Comparison of ENCODE assay signal across 20 cellular contexts in genomic region chr1:89881415-89882058, GRCh38.
A peak's percentile ranks its signal among the peaks of the same experiment; 100 is the strongest.
DNase-seq lines count a peak whose midpoint lies in the region; ATAC-seq and TF ChIP-seq lines count a peak whose summit lies in the region.
"Had no signal": no experiment of that assay in that cellular context is flagged by ENCODE, and none has a peak within 500 bp of the region (broad histone marks: within the 10 kb centered on the region; RNA-seq: fewer than 3 reads in every experiment).

No MANE protein-coding gene starts in this region.

- CTCF ChIA-PET in activated CD4-positive, alpha-beta T cell treated with anti-CD3 and anti-CD28 coated beads for 36 hours (lab: Charles Lee), result interaction anchor here (1.3 to 1.7 kb wide), 4 partner anchors 9 to 20 kb away, joined by 3 to 4 read pairs (median 4); no protein-coding TSS in a partner anchor
- CTCF ChIA-PET in CD8-positive, alpha-beta T cell (lab: Charles Lee), result no interaction called here
- CTCF ChIA-PET in MCF 10A (lab: Yijun Ruan, JAX), result interaction anchor here (0.6 kb wide), 1 partner anchor 90 kb away, joined by 3 read pairs; no protein-coding TSS in a partner anchor

- no peaks in the 10 kb centered on the region for H3K27me3 ChIP-seq in CD8-positive, alpha-beta T cell (ENCODE audit: insufficient read depth, low read length)
- H3K27me3 ChIP-seq in Peyer's patch (no peaks in the 10 kb centered on the region), esophagus squamous epithelium (no peaks in the 10 kb centered on the region)
- H3K27me3 ChIP-seq: transverse colon had no signal

- peaks cover 40% of the 10 kb centered on the region for H3K36me3 Mint-ChIP-seq in activated CD4-positive, alpha-beta T cell treated with anti-CD3 and anti-CD28 coated beads for 36 hours (ENCODE audit: low read depth)
- peaks cover 41% of the 10 kb centered on the region for H3K36me3 Mint-ChIP-seq in CD8-positive, alpha-beta T cell
- H3K36me3 Mint-ChIP-seq in endothelial cell (ENCODE audit: low read depth, unreplicated experiment) (peaks cover 11% of the 10 kb centered on the region), MCF 10A (ENCODE audit: insufficient read depth, unreplicated experiment) (peaks cover 4% of the 10 kb centered on the region)

- no peaks in the 10 kb centered on the region for H3K36me3 ChIP-seq in CD8-positive, alpha-beta T cell (ENCODE audit: insufficient read depth, low read length)
- H3K36me3 ChIP-seq in Peyer's patch (no peaks in the 10 kb centered on the region), esophagus squamous epithelium (no peaks in the 10 kb centered on the region)
- H3K36me3 ChIP-seq: transverse colon had no signal

- H3K4me1 Mint-ChIP-seq in activated CD4-positive, alpha-beta T cell treated with anti-CD3 and anti-CD28 coated beads for 36 hours, result peaks cover 46% of the 10 kb centered on the region
- peaks cover 53% of the 10 kb centered on the region for H3K4me1 Mint-ChIP-seq in CD8-positive, alpha-beta T cell (ENCODE audit: low read depth)
- H3K4me1 Mint-ChIP-seq in endothelial cell (ENCODE audit: unreplicated experiment) (peaks cover 13% of the 10 kb centered on the region), MCF 10A (ENCODE audit: insufficient read depth, unreplicated experiment) (peaks cover 28% of the 10 kb centered on the region)

- TF ChIP-seq CTCF in CD8-positive, alpha-beta T cell (IDR thresholded peaks at IDR 0.05), result no peak
- no peak for TF ChIP-seq CTCF in NB4 (IDR thresholded peaks at IDR 0.05; ENCODE audit: low read depth, low read length)
- no peak for TF ChIP-seq CTCF in endothelial cell (IDR thresholded peaks at IDR 0.05; ENCODE audit: unreplicated experiment)
- TF ChIP-seq CTCF in Peyer's patch (IDR thresholded peaks at IDR 0.05), result no peak
- TF ChIP-seq CTCF in esophagus squamous epithelium (IDR thresholded peaks at IDR 0.05), result no peak
- TF ChIP-seq CTCF in MCF 10A (IDR thresholded peaks at IDR 0.05; ENCODE audit: unreplicated experiment), result no peak

- no peak overlapping the region for H3K27ac ChIP-seq in CD8-positive, alpha-beta T cell (ENCODE audit: low read depth, low read length)
- H3K27ac ChIP-seq in Peyer's patch (no peak overlapping the region), esophagus squamous epithelium (no peak overlapping the region)
- H3K27ac ChIP-seq: A549, C4-2B, transverse colon had no signal

- peak overlapping the region; percentile 20 for H3K27ac Mint-ChIP-seq in activated CD4-positive, alpha-beta T cell treated with anti-CD3 and anti-CD28 coated beads for 36 hours
- H3K27ac Mint-ChIP-seq in CD8-positive, alpha-beta T cell, result peak overlapping the region; percentile 10
- no peak overlapping the region for H3K27ac Mint-ChIP-seq in endothelial cell (ENCODE audit: unreplicated experiment)
- H3K27ac Mint-ChIP-seq in MCF 10A (ENCODE audit: low read depth, unreplicated experiment), result no peak overlapping the region
- H3K27ac Mint-ChIP-seq: WTC11 had no signal

- H3K27me3 Mint-ChIP-seq in activated CD4-positive, alpha-beta T cell treated with anti-CD3 and anti-CD28 coated beads for 36 hours, result no peaks in the 10 kb centered on the region
- H3K27me3 Mint-ChIP-seq in CD8-positive, alpha-beta T cell (ENCODE audit: low read depth), result no peaks in the 10 kb centered on the region
- H3K27me3 Mint-ChIP-seq in endothelial cell (ENCODE audit: unreplicated experiment) (peaks cover 3% of the 10 kb centered on the region), MCF 10A (ENCODE audit: insufficient read depth, unreplicated experiment) (no peaks in the 10 kb centered on the region)
- H3K27me3 Mint-ChIP-seq: naive B cell had no signal

- peaks cover 6% of the 10 kb centered on the region for H3K4me1 ChIP-seq in CD8-positive, alpha-beta T cell (ENCODE audit: insufficient read depth, low read length)
- no peaks in the 10 kb centered on the region for H3K4me1 ChIP-seq in Peyer's patch
- no peaks in the 10 kb centered on the region for H3K4me1 ChIP-seq in esophagus squamous epithelium
- H3K4me1 ChIP-seq: transverse colon had no signal

- intact Hi-C loops in activated CD4-positive, alpha-beta T cell treated with anti-CD3 and anti-CD28 coated beads for 36 hours (cut with DNase I, micrococcal nuclease), result no loop called here
- intact Hi-C loops in CD8-positive, alpha-beta T cell (cut with DNase I, micrococcal nuclease), result no loop called here
- intact Hi-C loops in esophagus squamous epithelium (cut with DNase I) (no loop called here), MCF 10A (cut with micrococcal nuclease) (no loop called here)

- TF ChIP-seq POLR2A in NB4 (IDR thresholded peaks at IDR 0.05; ENCODE audit: extremely low read depth, insufficient read length) (no peak), Peyer's patch (IDR thresholded peaks at IDR 0.05) (no peak), esophagus squamous epithelium (IDR thresholded peaks at IDR 0.05) (no peak)

- WGBS in esophagus squamous epithelium, 2 donors, result 93 to 100% methylated on average over 1 of the region's 1 CpG

- no peak for DNase-seq in activated CD4-positive, alpha-beta T cell treated with anti-CD3 and anti-CD28 coated beads for 36 hours
- no peak for DNase-seq in activated CD4-positive, alpha-beta T cell treated with anti-CD3 and anti-CD28 coated beads, Interleukin-2, amount 50 U/mL, for 48 hours
- no peak for DNase-seq in CD8-positive, alpha-beta T cell
- DNase-seq in NB4 (ENCODE audit: low read depth) (peak; percentile 22), endothelial cell (ENCODE audit: low spot score) (no peak), Peyer's patch (no peak), esophagus squamous epithelium (lab: John Stamatoyannopoulos, UW) (no peak), MCF 10A (ENCODE audit: unreplicated experiment) (no peak)
- DNase-seq: activated CD8-positive, alpha-beta memory T cell treated with anti-CD3 and anti-CD28 coated beads, Interleukin-2, amount 50 U/mL, for 4 hours; glutamatergic neuron; naive B cell; NCI-H1436; NCI-H2171 treated with DMSO at 0.1 percent for 48 hours; small intestine; transverse colon had no signal

- ATAC-seq in activated CD4-positive, alpha-beta T cell treated with anti-CD3 and anti-CD28 coated beads for 36 hours, result peak; percentile 89
- no peak for ATAC-seq in CD8-positive, alpha-beta T cell
- ATAC-seq: A549, esophagus mucosa, HCT116, WTC11 had no signal

- H3K4me3 ChIP-seq in CD8-positive, alpha-beta T cell (ENCODE audit: low read depth, low read length), result no peak overlapping the region
- H3K4me3 ChIP-seq in NB4 (ENCODE audit: low read depth, low read length) (no peak overlapping the region), Peyer's patch (no peak overlapping the region), esophagus squamous epithelium (no peak overlapping the region)
- H3K4me3 ChIP-seq: A549, transverse colon had no signal

- H3K4me3 Mint-ChIP-seq in activated CD4-positive, alpha-beta T cell treated with anti-CD3 and anti-CD28 coated beads for 36 hours, result no peak overlapping the region
- H3K4me3 Mint-ChIP-seq in CD8-positive, alpha-beta T cell, result no peak overlapping the region
- H3K4me3 Mint-ChIP-seq in endothelial cell (ENCODE audit: unreplicated experiment), result peak overlapping the region; percentile 58
- no peak overlapping the region for H3K4me3 Mint-ChIP-seq in MCF 10A (ENCODE audit: unreplicated experiment)
- H3K4me3 Mint-ChIP-seq: naive B cell, WTC11 had no signal

- POLR2A ChIA-PET in activated CD4-positive, alpha-beta T cell treated with anti-CD3 and anti-CD28 coated beads for 36 hours (lab: Charles Lee), result no interaction called here
- POLR2A ChIA-PET in CD8-positive, alpha-beta T cell (lab: Charles Lee), result interaction anchor here (0.8 to 1.4 kb wide), 3 partner anchors 18 to 38 kb away, joined by 3 to 4 read pairs (median 3); no protein-coding TSS in a partner anchor
- POLR2A ChIA-PET in MCF 10A (lab: Yijun Ruan, JAX), result interaction anchor here (0.6 to 2.8 kb wide), 8 partner anchors 9 to 94 kb away, joined by 3 to 14 read pairs (median 4); partner anchors contain the start of gene LRRC8D

- no peaks in the 10 kb centered on the region for H3K9me3 ChIP-seq in CD8-positive, alpha-beta T cell (ENCODE audit: low read length)
- no peaks in the 10 kb centered on the region for H3K9me3 ChIP-seq in Peyer's patch
- H3K9me3 ChIP-seq in esophagus squamous epithelium, result no peaks in the 10 kb centered on the region
- H3K9me3 ChIP-seq: A549, transverse colon had no signal

- no TSS peak for BruUV-seq in MCF 10A (replicated peaks; lab: Mats Ljungman, UMichigan)

- H3K9me3 Mint-ChIP-seq in activated CD4-positive, alpha-beta T cell treated with anti-CD3 and anti-CD28 coated beads for 36 hours (ENCODE audit: low read depth), result peaks cover 9% of the 10 kb centered on the region
- peaks cover 3% of the 10 kb centered on the region for H3K9me3 Mint-ChIP-seq in CD8-positive, alpha-beta T cell
- H3K9me3 Mint-ChIP-seq in endothelial cell (ENCODE audit: unreplicated experiment), result no peaks in the 10 kb centered on the region
- H3K9me3 Mint-ChIP-seq in MCF 10A (ENCODE audit: unreplicated experiment), result peaks cover 7% of the 10 kb centered on the region

Comparison
In these comparisons a context has a peak if more than half of its experiments do, and no peak if none do; other contexts are left out.
1. H3K27ac Mint-ChIP-seq: peak in activated CD4-positive, alpha-beta T cell treated with anti-CD3 and anti-CD28 coated beads for 36 hours (single experiment) and CD8-positive, alpha-beta T cell (single experiment); none in endothelial cell (single experiment) and MCF 10A (single experiment).